In the genomic region with DNA sequence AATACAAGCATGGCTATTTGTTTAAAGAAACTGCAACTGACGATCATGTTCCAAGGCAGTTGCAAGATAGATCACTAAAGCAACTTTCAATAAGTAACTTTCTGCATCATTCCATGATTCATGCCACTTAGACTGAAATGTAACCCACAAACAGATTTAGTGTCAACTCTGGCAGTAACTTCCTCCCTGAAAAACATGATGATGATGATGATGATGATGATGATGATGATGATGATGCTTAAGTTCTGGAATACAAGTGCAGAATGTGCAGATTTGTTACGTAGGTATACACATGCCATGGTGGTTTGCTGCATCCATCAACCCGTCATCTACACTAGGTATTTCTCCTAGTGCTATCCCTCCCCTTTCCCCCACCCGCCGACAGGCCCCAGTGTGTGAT, we compare ENCODE assay signal across 24 cellular contexts.
DNase-seq lines count a peak whose midpoint lies in the region; ATAC-seq, FAIRE-seq and TF ChIP-seq lines count a peak whose summit lies in the region.
"Had no signal": no experiment of that assay in that cellular context is flagged by ENCODE, and none has a peak within 500 bp of the region (broad histone marks: within the 10 kb centered on the region; RNA-seq: fewer than 3 reads in every experiment).

No MANE protein-coding gene starts in this region.

- H3K27me3 ChIP-seq in HepG2 (ENCODE audit: control insufficient read depth in 1 of 2, insufficient read depth in 2 of 2, low read length in 2 of 2) = no peaks in the 10 kb centered on the region
- no peaks in the 10 kb centered on the region for H3K27me3 ChIP-seq in right lobe of liver
- H3K27me3 ChIP-seq: BLaER1 had no signal

- POLR2A ChIA-PET in HepG2 (lab: Yijun Ruan, JAX) = no interaction called here

- ATAC-seq in HepG2 (no peak), right lobe of liver (no peak), GM19023 (IDR thresholded peaks at IDR 0.05; ENCODE audit: unreplicated experiment) (no peak)
- no peak for ATAC-seq in activated T-cell treated with anti-CD3 and anti-CD28 coated beads, Interleukin-2, amount 50 U/mL, for 72 hours (replicated peaks in 1 of 2)
- ATAC-seq: GM12878, GM23338 had no signal

- peaks cover 6 to 18% of the 10 kb centered on the region in 2 donors for H3K9me3 Mint-ChIP-seq in activated T-cell treated with anti-CD3 and anti-CD28 coated beads, Interleukin-2, amount 50 U/mL, for 72 hours

- TF ChIP-seq CTCF in HepG2 (CRISPR knock-in tag; IDR thresholded peaks at IDR 0.05) (no peak), right lobe of liver (IDR thresholded peaks at IDR 0.05) (no peak)

- no peak for DNase-seq in HepG2 (ENCODE audit: low spot score)
- no peak for DNase-seq in right lobe of liver
- peak; percentile 66 for DNase-seq in fibroblast of gingiva (ENCODE audit: low read depth)
- peak; percentile 39 for DNase-seq in kidney tubule cell (ENCODE audit: low spot score)
- no peak for DNase-seq in urothelium cell line (ENCODE audit: low spot score)
- no peak for DNase-seq in GOT3 (lab: John Stamatoyannopoulos, UW)
- no peak for DNase-seq in activated T-cell treated with anti-CD3 and anti-CD28 coated beads, Interleukin-2, amount 50 U/mL, for 72 hours
- DNase-seq: CD4-positive, CD25-positive, alpha-beta regulatory T cell; CD8-positive, alpha-beta memory T cell; DMS 273 treated with DMSO at 0.1 percent for 48 hours; DMS79; EL; GDM1; H7; HCEC 1CT had no signal

- TF ChIP-seq EP300 in HepG2 (IDR thresholded peaks at IDR 0.05; ENCODE audit: low read depth in 2 of 2, low read length in 2 of 2) (no peak), HepG2 (CRISPR knock-in tag; IDR thresholded peaks at IDR 0.05; ENCODE audit: borderline replicate concordance) (no peak)

- WGBS in HepG2 (ENCODE audit: low lambda C conversion rate) = 43% methylated on average over 4 of the region's 5 CpGs
- 90% methylated on average over 3 of the region's 5 CpGs for WGBS in right lobe of liver (ENCODE audit: insufficient coverage, low coverage, low lambda C conversion rate, missing lambda C conversion rate)

- no peaks in the 10 kb centered on the region for H3K4me1 ChIP-seq in HepG2 (ENCODE audit: insufficient read depth, low read length)
- no peaks in the 10 kb centered on the region for H3K4me1 ChIP-seq in right lobe of liver
- H3K4me1 ChIP-seq: BLaER1 had no signal

- no peak overlapping the region for H3K4me2 ChIP-seq in HepG2 (ENCODE audit: low read depth, low read length)
- H3K4me2 ChIP-seq: BLaER1, GM23338 had no signal

- no peaks in the 10 kb centered on the region for H3K4me1 Mint-ChIP-seq in activated T-cell treated with anti-CD3 and anti-CD28 coated beads, Interleukin-2, amount 50 U/mL, for 72 hours (ENCODE audit: low read depth)
- H3K4me1 Mint-ChIP-seq: B cell; CD4-positive, CD25-positive, alpha-beta regulatory T cell; CD8-positive, alpha-beta memory T cell; GM23338 had no signal

- TF ChIP-seq RAD21 in HepG2 (CRISPR knock-in tag; IDR thresholded peaks at IDR 0.05) = no peak

- H3K36me3 Mint-ChIP-seq in activated T-cell treated with anti-CD3 and anti-CD28 coated beads, Interleukin-2, amount 50 U/mL, for 72 hours (ENCODE audit: insufficient read depth in 2 of 2) = peaks cover 3 to 4% of the 10 kb centered on the region in 2 donors
- H3K36me3 Mint-ChIP-seq: CD4-positive, CD25-positive, alpha-beta regulatory T cell; CD8-positive, alpha-beta memory T cell had no signal

- no peak overlapping the region for H3K9ac ChIP-seq in HepG2 (ENCODE audit: insufficient read depth, low read depth, low read length)
- H3K9ac ChIP-seq: BLaER1 had no signal

- H3K4me3 ChIP-seq in HepG2 (replicated peaks in 1 of 3; ENCODE audit: insufficient read depth in 1 of 3, low read depth in 2 of 3, low read length in 3 of 3) = no peak overlapping the region
- H3K4me3 ChIP-seq in right lobe of liver = no peak overlapping the region
- H3K4me3 ChIP-seq: BLaER1, GM12878, GM23338 had no signal

- intact Hi-C loops in HepG2 (cut with micrococcal nuclease; ENCODE audit: unreplicated experiment) = no loop called here
- intact Hi-C loops in right lobe of liver (cut with DNase I) = no loop called here

- H3K36me3 ChIP-seq in HepG2 (replicated peaks in 1 of 2; ENCODE audit: control insufficient read depth in 1 of 2, insufficient read depth in 2 of 2, low read length in 2 of 2) (no peaks in the 10 kb centered on the region), right lobe of liver (no peaks in the 10 kb centered on the region)
- H3K36me3 ChIP-seq: BLaER1 had no signal

- no TSS peak for BruUV-seq in HepG2 (replicated peaks; lab: Mats Ljungman, UMichigan)

- CTCF ChIA-PET in HepG2 (lab: Yijun Ruan, JAX; ENCODE audit: low intra/inter-chr PET ratio, low total read pairs) = no interaction called here

- in situ Hi-C loops in HepG2 (cut with HindIII; ENCODE audit: extremely low pct_ligation_motif_present, low pct_unique_long_range_greater_than_20kb) = no loop called here

- H3K4me3 Mint-ChIP-seq in activated T-cell treated with anti-CD3 and anti-CD28 coated beads, Interleukin-2, amount 50 U/mL, for 72 hours = no peak overlapping the region
- H3K4me3 Mint-ChIP-seq: B cell; CD4-positive, CD25-positive, alpha-beta regulatory T cell; CD8-positive, alpha-beta memory T cell; GM23338 had no signal

- H3K27me3 Mint-ChIP-seq in activated T-cell treated with anti-CD3 and anti-CD28 coated beads, Interleukin-2, amount 50 U/mL, for 72 hours (ENCODE audit: low read depth) = no peaks in the 10 kb centered on the region
- H3K27me3 Mint-ChIP-seq: B cell; CD4-positive, CD25-positive, alpha-beta regulatory T cell; CD8-positive, alpha-beta memory T cell had no signal

- H3K9me3 ChIP-seq in HepG2 (ENCODE audit: low read length) = peaks cover 29% of the 10 kb centered on the region
- H3K9me3 ChIP-seq in right lobe of liver = peaks cover 0 to 6% (median 2%) of the 10 kb centered on the region in 4 donors

- H2AFZ ChIP-seq in HepG2 (ENCODE audit: low read length) = no peak overlapping the region
- H2AFZ ChIP-seq: GM23338 had no signal

- H3K79me2 ChIP-seq in HepG2 (ENCODE audit: insufficient read depth, low read length) = no peaks in the 10 kb centered on the region

- FAIRE-seq in HepG2 (lab: Jason Lieb, UNC) = no peak
- peak; percentile 86 for FAIRE-seq in urothelium cell line (lab: Jason Lieb, UNC)
- FAIRE-seq: A204.1, D721Med, GM12878 had no signal

- no peak for TF ChIP-seq POLR2A in HepG2 (IDR thresholded peaks at IDR 0.05; ENCODE audit: insufficient read depth in 1 of 2, low read depth in 2 of 2, low read length in 2 of 2)
- TF ChIP-seq POLR2A in right lobe of liver (IDR thresholded peaks at IDR 0.05) = no peak

- H4K20me1 ChIP-seq in HepG2 (ENCODE audit: insufficient read depth, low read length) = no peaks in the 10 kb centered on the region
- H4K20me1 ChIP-seq: BLaER1 had no signal

- no peak overlapping the region for H3K27ac ChIP-seq in HepG2 (ENCODE audit: extremely low read length, insufficient read depth, low read length)
- no peak overlapping the region for H3K27ac ChIP-seq in right lobe of liver
- H3K27ac ChIP-seq: 22Rv1, BLaER1, C4-2B had no signal

- H3K27ac Mint-ChIP-seq in activated T-cell treated with anti-CD3 and anti-CD28 coated beads, Interleukin-2, amount 50 U/mL, for 72 hours = no peak overlapping the region
- H3K27ac Mint-ChIP-seq: B cell; CD4-positive, CD25-positive, alpha-beta regulatory T cell; CD8-positive, alpha-beta memory T cell; GM23338 had no signal

TF ChIP-seq in HepG2, 621 proteins besides CTCF, POLR2A, EP300 and RAD21:
- TF ChIP-seq CREB1 (IDR thresholded peaks at IDR 0.05) = peak; percentile 87
- TF ChIP-seq CREB1 (CRISPR knock-in tag; IDR thresholded peaks at IDR 0.05) = no peak
- no peak for TF ChIP-seq RBFOX2 (IDR thresholded peaks at IDR 0.05; ENCODE audit: low read depth, low read length)
TF ChIP-seq in HepG2: peak in this region for 1.

Comparison
In these comparisons a context has a peak if more than half of its experiments do, and no peak if none do; other contexts are left out.
1. DNase-seq: peak in fibroblast of gingiva (single experiment) and kidney tubule cell (single experiment); none in HepG2 (single experiment), right lobe of liver (0 of 3), urothelium cell line (single experiment), GOT3 (single experiment) and activated T-cell treated with anti-CD3 and anti-CD28 coated beads, Interleukin-2, amount 50 U/mL, for 72 hours (0 of 2).